1 cellular context compared by ENCODE assay signal in the genomic region with DNA sequence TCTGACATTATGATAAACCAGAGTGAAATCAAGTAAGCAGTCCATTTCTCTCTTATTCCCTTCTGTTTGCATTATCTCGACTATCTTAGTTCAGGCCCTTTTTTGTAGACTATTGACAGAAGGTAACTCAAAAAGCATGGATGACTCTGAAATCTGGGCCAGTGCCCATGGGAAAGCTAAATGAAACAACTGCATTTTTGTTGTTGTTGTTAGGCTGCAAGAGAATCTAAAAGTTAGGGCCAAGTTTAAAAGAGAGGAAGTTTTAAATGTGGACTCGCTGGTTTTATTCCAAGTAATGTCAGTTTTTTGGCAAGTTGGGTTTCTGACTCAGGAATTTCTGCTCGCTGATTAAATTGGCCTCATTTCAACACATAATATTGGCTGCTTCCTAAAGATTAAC.
TF ChIP-seq lines count a peak whose summit lies in the region.

No MANE protein-coding gene starts in this region.

TF ChIP-seq in HepG2, 621 proteins besides CTCF, POLR2A, EP300 and RAD21 (continued from another document):
- TF ChIP-seq, protein P1, sequence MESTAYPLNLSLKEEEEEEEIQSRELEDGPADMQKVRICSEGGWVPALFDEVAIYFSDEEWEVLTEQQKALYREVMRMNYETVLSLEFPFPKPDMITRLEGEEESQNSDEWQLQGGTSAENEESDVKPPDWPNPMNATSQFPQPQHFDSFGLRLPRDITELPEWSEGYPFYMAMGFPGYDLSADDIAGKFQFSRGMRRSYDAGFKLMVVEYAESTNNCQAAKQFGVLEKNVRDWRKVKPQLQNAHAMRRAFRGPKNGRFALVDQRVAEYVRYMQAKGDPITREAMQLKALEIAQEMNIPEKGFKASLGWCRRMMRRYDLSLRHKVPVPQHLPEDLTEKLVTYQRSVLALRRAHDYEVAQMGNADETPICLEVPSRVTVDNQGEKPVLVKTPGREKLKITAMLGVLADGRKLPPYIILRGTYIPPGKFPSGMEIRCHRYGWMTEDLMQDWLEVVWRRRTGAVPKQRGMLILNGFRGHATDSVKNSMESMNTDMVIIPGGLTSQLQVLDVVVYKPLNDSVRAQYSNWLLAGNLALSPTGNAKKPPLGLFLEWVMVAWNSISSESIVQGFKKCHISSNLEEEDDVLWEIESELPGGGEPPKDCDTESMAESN (CRISPR knock-in tag; conservative IDR thresholded peaks at IDR 0.05) = no peak
- TF ChIP-seq ZZZ3 (CRISPR knock-in tag; IDR thresholded peaks at IDR 0.05; ENCODE audit: borderline replicate concordance) = no peak
